Comparison of ENCODE assay signal across 20 cellular contexts in the genomic region with DNA sequence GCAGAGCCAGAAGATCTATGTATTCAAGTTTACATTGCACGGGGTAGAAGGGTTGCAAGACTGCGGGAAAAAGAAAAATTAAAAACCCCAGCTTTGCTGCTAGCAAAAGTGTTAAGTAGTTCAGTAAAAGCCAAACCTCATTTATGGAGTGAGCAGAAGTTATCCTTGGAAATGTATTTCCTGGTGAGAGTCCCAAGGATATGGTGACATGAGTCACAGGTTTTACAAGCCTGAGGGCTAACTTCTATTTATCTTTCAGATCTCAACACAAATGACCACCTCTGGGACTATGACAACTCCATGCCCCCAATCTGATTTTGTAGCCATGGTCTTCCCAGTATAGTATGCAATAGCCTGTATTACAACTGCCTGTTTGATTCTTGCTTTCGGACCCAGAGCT. TPM values are rescaled to one million over a fixed set of nuclear protein-coding genes. Genes with fewer than 3 reads are reported as not detected.
DNase-seq lines count a peak whose midpoint lies in the region; ATAC-seq, FAIRE-seq and TF ChIP-seq lines count a peak whose summit lies in the region.
"Had no signal": no experiment of that assay in that cellular context is flagged by ENCODE, and none has a peak within 500 bp of the region (broad histone marks: within the 10 kb centered on the region; RNA-seq: fewer than 3 reads in every experiment).

No MANE protein-coding gene starts in this region.

- TF ChIP-seq CTCF in astrocyte (IDR thresholded peaks at IDR 0.05; ENCODE audit: insufficient read depth, low read depth, low read length), result no peak
- no peak for TF ChIP-seq CTCF in upper lobe of right lung (IDR thresholded peaks at IDR 0.05)
- TF ChIP-seq CTCF in neural progenitor cell (IDR thresholded peaks at IDR 0.05), result no peak

- H4K20me1 ChIP-seq in astrocyte (ENCODE audit: insufficient read depth, low read length), result peaks cover 73% of the 10 kb centered on the region
- H4K20me1 ChIP-seq in neural progenitor cell (ENCODE audit: low read depth), result no peaks in the 10 kb centered on the region

- H3K27me3 Mint-ChIP-seq in astrocyte (ENCODE audit: low read depth, unreplicated experiment) (peaks cover 3% of the 10 kb centered on the region), neural progenitor cell (ENCODE audit: insufficient read depth, low read depth) (no peaks in the 10 kb centered on the region)
- H3K27me3 Mint-ChIP-seq: progenitor cell of endocrine pancreas had no signal

- H3K36me3 Mint-ChIP-seq in astrocyte (ENCODE audit: low read depth, unreplicated experiment), result peaks cover 4% of the 10 kb centered on the region
- H3K36me3 Mint-ChIP-seq in neural progenitor cell, result no peaks in the 10 kb centered on the region
- H3K36me3 Mint-ChIP-seq: activated naive CD8-positive, alpha-beta T cell treated with anti-CD3 and anti-CD28 coated beads for 36 hours had no signal

- H3K9ac ChIP-seq in astrocyte (ENCODE audit: low read length) (no peak overlapping the region), neural progenitor cell (no peak overlapping the region)

- ATAC-seq in upper lobe of right lung, result no peak
- ATAC-seq in HG02642 (IDR thresholded peaks at IDR 0.05; ENCODE audit: poor library complexity, unreplicated experiment), result no peak

- WGBS in small intestine, 3 donors, result 89 to 92% (median 90%) methylated on average over 3 of the region's 3 CpGs

- H3K36me3 ChIP-seq in astrocyte (ENCODE audit: insufficient read depth, low read length) (no peaks in the 10 kb centered on the region), small intestine (ENCODE audit: control insufficient read depth in 2 of 2, insufficient read depth in 2 of 2, low read length in 2 of 2) (no peaks in the 10 kb centered on the region), upper lobe of right lung (no peaks in the 10 kb centered on the region), neural progenitor cell (no peaks in the 10 kb centered on the region)
- H3K36me3 ChIP-seq: BE2C had no signal

- H3K9me3 ChIP-seq in astrocyte (ENCODE audit: insufficient read depth, low read depth, low read length), result no peaks in the 10 kb centered on the region
- no peaks in the 10 kb centered on the region for H3K9me3 ChIP-seq in small intestine (ENCODE audit: control insufficient read depth, low read depth)
- H3K9me3 ChIP-seq in upper lobe of right lung, result no peaks in the 10 kb centered on the region
- H3K9me3 ChIP-seq in neural progenitor cell (ENCODE audit: low read depth), result no peaks in the 10 kb centered on the region
- H3K9me3 ChIP-seq: BE2C had no signal

- DNase-seq in EH (ENCODE audit: low read depth) (peak; percentile 68), M059J (ENCODE audit: low read depth) (peak; percentile 88), astrocyte (ENCODE audit: low read depth) (no peak), small intestine (peak; percentile 44), upper lobe of right lung (no peak), neural progenitor cell (ENCODE audit: low spot score) (no peak)
- no peak for DNase-seq in activated T-cell treated with anti-CD3 and anti-CD28 coated beads, Interleukin-2, amount 50 U/mL, for 48 hours
- DNase-seq: activated CD4-positive, alpha-beta T cell treated with anti-CD3 and anti-CD28 coated beads for 4 hours; activated naive CD8-positive, alpha-beta T cell treated with anti-CD3 and anti-CD28 coated beads for 36 hours; BE2C; cortex of kidney; glutamatergic neuron; NK-92 treated with Interleukin-12 subunit alpha and Interleukin-12 subunit beta, amount 100 ng/mL, for 24 hours had no signal

- H3K9me3 Mint-ChIP-seq in astrocyte (ENCODE audit: unreplicated experiment) (no peaks in the 10 kb centered on the region), neural progenitor cell (no peaks in the 10 kb centered on the region)
- H3K9me3 Mint-ChIP-seq: activated naive CD8-positive, alpha-beta T cell treated with anti-CD3 and anti-CD28 coated beads for 36 hours; activated T-helper 2 cell treated with anti-CD3 and anti-CD28 coated beads, Interferon-gamma antibody, Interleukin-2, Interleukin-4, amounts not matched to agents 10 μg/mL and 5 μg/mL and 100 μg/mL, durations not matched to agents 14 hours and 24 hours and 36 hours; GM23338 had no signal

- H3K4me3 Mint-ChIP-seq in astrocyte (ENCODE audit: unreplicated experiment) (no peak overlapping the region), neural progenitor cell (no peak overlapping the region)
- H3K4me3 Mint-ChIP-seq: activated naive CD8-positive, alpha-beta T cell treated with anti-CD3 and anti-CD28 coated beads for 36 hours; GM23338 had no signal

- H3K4me2 ChIP-seq in astrocyte (ENCODE audit: low read length), result peak overlapping the region; percentile 27
- no peak overlapping the region for H3K4me2 ChIP-seq in neural progenitor cell
- H3K4me2 ChIP-seq: GM23338 had no signal

- no peaks in the 10 kb centered on the region for H3F3A ChIP-seq in neural progenitor cell (ENCODE audit: low read depth)

- H3K27ac Mint-ChIP-seq in astrocyte (ENCODE audit: unreplicated experiment), result no peak overlapping the region
- no peak overlapping the region for H3K27ac Mint-ChIP-seq in neural progenitor cell
- H3K27ac Mint-ChIP-seq: activated naive CD8-positive, alpha-beta T cell treated with anti-CD3 and anti-CD28 coated beads for 36 hours; activated T-helper 2 cell treated with anti-CD3 and anti-CD28 coated beads, Interferon-gamma antibody, Interleukin-2, Interleukin-4, amounts not matched to agents 10 μg/mL and 5 μg/mL and 100 μg/mL, durations not matched to agents 14 hours and 24 hours and 36 hours; GM23338 had no signal

- H3K27ac ChIP-seq in astrocyte (ENCODE audit: low read depth, low read length) (no peak overlapping the region), small intestine (ENCODE audit: low read depth in 1 of 2, low read length in 1 of 2) (peak overlapping the region in 1 of 2 donors; percentile 2), upper lobe of right lung (no peak overlapping the region), neural progenitor cell (no peak overlapping the region)

- no peak overlapping the region for H2AFZ ChIP-seq in astrocyte (ENCODE audit: low read depth, low read length)
- no peak overlapping the region for H2AFZ ChIP-seq in neural progenitor cell (replicated peaks)
- H2AFZ ChIP-seq: GM23338 had no signal

- FAIRE-seq in astrocyte (lab: Jason Lieb, UNC), result no peak
- FAIRE-seq in small intestine (lab: Jason Lieb, UNC), result no peak
- FAIRE-seq: GM12891, GM19239, HTR-8/SVneo had no signal

- H3K4me1 ChIP-seq in astrocyte (ENCODE audit: insufficient read depth, low read length) (peaks cover 14% of the 10 kb centered on the region), small intestine (ENCODE audit: control insufficient read depth in 2 of 2, insufficient read depth in 1 of 2, low read depth in 1 of 2, low read length in 1 of 2) (peaks cover 3 to 7% of the 10 kb centered on the region in 2 donors), upper lobe of right lung (peaks cover 10% of the 10 kb centered on the region), neural progenitor cell (no peaks in the 10 kb centered on the region)
- H3K4me1 ChIP-seq: BE2C had no signal

- H3K4me1 Mint-ChIP-seq in astrocyte (ENCODE audit: low read depth, unreplicated experiment) (peaks cover 15% of the 10 kb centered on the region), neural progenitor cell (peaks cover 24% of the 10 kb centered on the region)

- intact Hi-C loops in upper lobe of right lung (cut with DNase I), result no loop called here

- H3K4me3 ChIP-seq in astrocyte (ENCODE audit: insufficient read depth, low read depth, low read length), result no peak overlapping the region
- no peak overlapping the region for H3K4me3 ChIP-seq in small intestine (ENCODE audit: low read depth in 1 of 2, low read length in 2 of 2)
- H3K4me3 ChIP-seq in upper lobe of right lung, result no peak overlapping the region
- H3K4me3 ChIP-seq in neural progenitor cell, result no peak overlapping the region
- H3K4me3 ChIP-seq: GM23338 had no signal

- H3K27me3 ChIP-seq in astrocyte (ENCODE audit: insufficient read depth, low read length), result no peaks in the 10 kb centered on the region
- H3K27me3 ChIP-seq in small intestine (ENCODE audit: control insufficient read depth in 2 of 2, insufficient read depth in 2 of 2, low read length in 2 of 2), result no peaks in the 10 kb centered on the region
- H3K27me3 ChIP-seq in upper lobe of right lung, result no peaks in the 10 kb centered on the region
- no peaks in the 10 kb centered on the region for H3K27me3 ChIP-seq in neural progenitor cell
- H3K27me3 ChIP-seq: BE2C had no signal

- peaks cover 12% of the 10 kb centered on the region for H3K79me2 ChIP-seq in astrocyte (ENCODE audit: insufficient read depth, low read length)
- H3K79me2 ChIP-seq in neural progenitor cell (ENCODE audit: low read depth), result no peaks in the 10 kb centered on the region

RNA-seq across cellular contexts. Expression of gene ABTB2, which starts 26.1 kb away (rescaled TPM):
- 1.8 and 3.2 TPM in 2 replicates for total RNA-seq in M059J (2014; rRNA removed; shearing (Covaris generic))
- 12.2 and 14.1 TPM in 2 replicates for total RNA-seq in astrocyte
- 10 to 100 TPM in 2 of 3 donors, 1 to 10 TPM in 1; 5.9 to 25.1 (median 21.0) TPM for polyA plus RNA-seq in small intestine
- 3.2 TPM for total RNA-seq in upper lobe of right lung
- total RNA-seq in neural progenitor cell (ENCODE audit: low replicate concordance), result 0.37 and 0.84 TPM in 2 replicates

Comparison
In these comparisons a context has a peak if more than half of its experiments do, and no peak if none do; other contexts are left out.
1. DNase-seq: peak in EH (single experiment), M059J (single experiment) and small intestine (single experiment); none in astrocyte (single experiment), upper lobe of right lung (single experiment), neural progenitor cell (single experiment) and activated T-cell treated with anti-CD3 and anti-CD28 coated beads, Interleukin-2, amount 50 U/mL, for 48 hours (0 of 2).